17 cellular contexts compared by ENCODE assay signal in genomic region chr7:153473189-153473588, GRCh38.
DNase-seq lines count a peak whose midpoint lies in the region; ATAC-seq, FAIRE-seq and TF ChIP-seq lines count a peak whose summit lies in the region.
"Had no signal": no experiment of that assay in that cellular context is flagged by ENCODE, and none has a peak within 500 bp of the region (broad histone marks: within the 10 kb centered on the region; RNA-seq: fewer than 3 reads in every experiment).

No MANE protein-coding gene starts in this region.

- no peaks in the 10 kb centered on the region for H3K9me3 ChIP-seq in right atrium auricular region
- no peaks in the 10 kb centered on the region for H3K9me3 ChIP-seq in thyroid gland
- H3K9me3 ChIP-seq: A549, BE2C had no signal

- TF ChIP-seq CTCF in right atrium auricular region (IDR thresholded peaks at IDR 0.05) (no peak), thyroid gland (IDR thresholded peaks at IDR 0.05) (no peak)

- TF ChIP-seq POLR2A in thyroid gland (IDR thresholded peaks at IDR 0.05): no peak

- DNase-seq in Right ventricle myocardium inferior (ENCODE audit: missing footprints) (no peak), right atrium auricular region (ENCODE audit: low spot score) (no peak), left ventricle myocardium superior (no peak), thyroid gland (peak in 1 of 2 donors; percentile 16), DMS153 (lab: John Stamatoyannopoulos, UW) (no peak)
- DNase-seq: BE2C; CD4-positive, alpha-beta memory T cell; DMS79 treated with DMSO at 0.1 percent for 48 hours; GDM1; HCEC 1CT; HFFc6 had no signal

- H3K27me3 ChIP-seq in right atrium auricular region: no peaks in the 10 kb centered on the region
- H3K27me3 ChIP-seq in thyroid gland: no peaks in the 10 kb centered on the region
- H3K27me3 ChIP-seq: BE2C had no signal

- H3K4me3 ChIP-seq in right atrium auricular region: no peak overlapping the region
- no peak overlapping the region for H3K4me3 ChIP-seq in thyroid gland (replicated peaks in 1 of 3)
- H3K4me3 ChIP-seq: A549 had no signal

- peak overlapping the region in 1 of 2 donors; percentile 44 for H3K27ac ChIP-seq in right atrium auricular region
- peak overlapping the region; percentile 23 to 34 (median 30) for H3K27ac ChIP-seq in thyroid gland
- H3K27ac ChIP-seq: A549, C4-2B had no signal

- H3K4me1 ChIP-seq in right atrium auricular region (no peaks in the 10 kb centered on the region), thyroid gland (peaks cover 13 to 44% of the 10 kb centered on the region in 2 donors)
- H3K4me1 ChIP-seq: A549, BE2C had no signal

- 21 to 35% methylated on average over 1 of the region's 1 CpG for WGBS in thyroid gland, 2 donors

- H3K36me3 ChIP-seq in right atrium auricular region (no peaks in the 10 kb centered on the region), thyroid gland (no peaks in the 10 kb centered on the region)
- H3K36me3 ChIP-seq: BE2C had no signal

- FAIRE-seq in endometrium (lab: Jason Lieb, UNC): peak; percentile 29
- FAIRE-seq: A549, GM12892 had no signal

- ATAC-seq in Right ventricle myocardium inferior: peak; percentile 53
- ATAC-seq in left ventricle myocardium superior: peak; percentile 41
- ATAC-seq in GM21526 (IDR thresholded peaks at IDR 0.05; ENCODE audit: low FRiP score, unreplicated experiment): no peak
- no peak for ATAC-seq in HG03521 (IDR thresholded peaks at IDR 0.05; ENCODE audit: unreplicated experiment)
- ATAC-seq: A549 had no signal

- intact Hi-C loops in Right ventricle myocardium inferior (cut with DNase I) (loop anchor here (5.0 kb wide), 1 partner anchor 81 kb away; no protein-coding TSS in a partner anchor), left ventricle myocardium superior (cut with micrococcal nuclease) (no loop called here), thyroid gland (cut with DNase I) (no loop called here)

Comparison
In these comparisons a context has a peak if more than half of its experiments do, and no peak if none do; other contexts are left out.
1. ATAC-seq: peak in Right ventricle myocardium inferior (single experiment) and left ventricle myocardium superior (single experiment); none in GM21526 (single experiment) and HG03521 (single experiment).